Comparison of ENCODE assay signal across 28 cellular contexts in genomic region chr11:85768473-85769146, GRCh38. TPM values are rescaled to one million over a fixed set of nuclear protein-coding genes. Genes with fewer than 3 reads are reported as not detected.
DNase-seq lines count a peak whose midpoint lies in the region; ATAC-seq lines count a peak whose summit lies in the region.
"Had no signal": no experiment of that assay in that cellular context is flagged by ENCODE, and none has a peak within 500 bp of the region (broad histone marks: within the 10 kb centered on the region; RNA-seq: fewer than 3 reads in every experiment).

No MANE protein-coding gene starts in this region.

- H3K4me1 Mint-ChIP-seq in activated T-cell treated with anti-CD3 and anti-CD28 coated beads, Interleukin-2, amount 50 U/mL, for 72 hours (ENCODE audit: low read depth) = peaks cover 61% of the 10 kb centered on the region
- peaks cover 28% of the 10 kb centered on the region for H3K4me1 Mint-ChIP-seq in activated T-helper 17 cell treated with anti-CD3 and anti-CD28 coated beads, Interleukin-2, amount 50 U/mL, for 72 hours
- H3K4me1 Mint-ChIP-seq in stimulated activated effector memory CD8-positive, alpha-beta T cell treated with anti-CD3 and anti-CD28 coated beads, Interleukin-12 subunit alpha, Interleukin-12 subunit beta, amount 100 ng/mL, for 72 hours = peaks cover 69% of the 10 kb centered on the region
- H3K4me1 Mint-ChIP-seq: stimulated activated naive B cell treated with anti-CD40 and anti-IgM and Interleukin-4, amounts not matched to agents 10 μg/mL and 1 μg/mL and 100 μg/mL, for 72 hours had no signal

- H3K27ac Mint-ChIP-seq in activated T-cell treated with anti-CD3 and anti-CD28 coated beads, Interleukin-2, amount 50 U/mL, for 72 hours = peak overlapping the region; percentile 78
- peak overlapping the region; percentile 32 for H3K27ac Mint-ChIP-seq in activated T-helper 17 cell treated with anti-CD3 and anti-CD28 coated beads, Interleukin-2, amount 50 U/mL, for 72 hours
- peak overlapping the region; percentile 1 for H3K27ac Mint-ChIP-seq in stimulated activated effector memory CD8-positive, alpha-beta T cell treated with anti-CD3 and anti-CD28 coated beads, Interleukin-12 subunit alpha, Interleukin-12 subunit beta, amount 100 ng/mL, for 72 hours
- H3K27ac Mint-ChIP-seq: activated naive CD4-positive, alpha-beta T cell treated with anti-CD3 and anti-CD28 coated beads, Interleukin-2, amount 50 U/mL, for 24 hours; stimulated activated naive B cell treated with anti-CD40 and anti-IgM and Interleukin-4, amounts not matched to agents 10 μg/mL and 1 μg/mL and 100 μg/mL, for 72 hours had no signal

- peaks cover 2% of the 10 kb centered on the region for H3K4me1 ChIP-seq in right cardiac atrium (ENCODE audit: control insufficient read depth, insufficient read depth, low read length)
- H3K4me1 ChIP-seq: esophagus squamous epithelium, pancreas had no signal

- ATAC-seq in activated T-cell treated with anti-CD3 and anti-CD28 coated beads, Interleukin-2, amount 50 U/mL, for 72 hours (replicated peaks in 1 of 2) = peak; percentile 89 to 92
- ATAC-seq in HG02623 (IDR thresholded peaks at IDR 0.05; ENCODE audit: unreplicated experiment) = peak; percentile 43
- peak; percentile 93 for ATAC-seq in activated T-helper 17 cell treated with anti-CD3 and anti-CD28 coated beads, Interleukin-2, amount 50 U/mL, for 72 hours (replicated peaks)
- peak; percentile 90 for ATAC-seq in stimulated activated effector memory CD8-positive, alpha-beta T cell treated with anti-CD3 and anti-CD28 coated beads, Interleukin-12 subunit alpha, Interleukin-12 subunit beta, amount 100 ng/mL, for 72 hours
- no peak for ATAC-seq in right cardiac atrium
- ATAC-seq: HCT116, mucosa of descending colon, pancreas had no signal

- no peaks in the 10 kb centered on the region for H3K27me3 ChIP-seq in right cardiac atrium (ENCODE audit: control insufficient read depth, insufficient read depth)
- H3K27me3 ChIP-seq: ascending aorta, esophagus squamous epithelium, pancreas, Peyer's patch, testis had no signal

- peaks cover 8% of the 10 kb centered on the region for H3K27me3 Mint-ChIP-seq in activated T-cell treated with anti-CD3 and anti-CD28 coated beads, Interleukin-2, amount 50 U/mL, for 72 hours (ENCODE audit: low read depth)
- H3K27me3 Mint-ChIP-seq in activated T-helper 17 cell treated with anti-CD3 and anti-CD28 coated beads, Interleukin-2, amount 50 U/mL, for 72 hours = no peaks in the 10 kb centered on the region
- H3K27me3 Mint-ChIP-seq: activated naive CD4-positive, alpha-beta T cell treated with anti-CD3 and anti-CD28 coated beads, Interleukin-2, amount 50 U/mL, for 24 hours; stimulated activated naive B cell treated with anti-CD40 and anti-IgM and Interleukin-4, amounts not matched to agents 10 μg/mL and 1 μg/mL and 100 μg/mL, for 72 hours had no signal

- peak overlapping the region; percentile 51 to 68 for H3K4me3 Mint-ChIP-seq in activated T-cell treated with anti-CD3 and anti-CD28 coated beads, Interleukin-2, amount 50 U/mL, for 72 hours
- peak overlapping the region; percentile 40 for H3K4me3 Mint-ChIP-seq in activated T-helper 17 cell treated with anti-CD3 and anti-CD28 coated beads, Interleukin-2, amount 50 U/mL, for 72 hours
- peak overlapping the region; percentile 43 for H3K4me3 Mint-ChIP-seq in stimulated activated effector memory CD8-positive, alpha-beta T cell treated with anti-CD3 and anti-CD28 coated beads, Interleukin-12 subunit alpha, Interleukin-12 subunit beta, amount 100 ng/mL, for 72 hours
- H3K4me3 Mint-ChIP-seq: activated naive CD4-positive, alpha-beta T cell treated with anti-CD3 and anti-CD28 coated beads, Interleukin-2, amount 50 U/mL, for 24 hours; stimulated activated naive B cell treated with anti-CD40 and anti-IgM and Interleukin-4, amounts not matched to agents 10 μg/mL and 1 μg/mL and 100 μg/mL, for 72 hours had no signal

- H3K36me3 Mint-ChIP-seq in activated T-cell treated with anti-CD3 and anti-CD28 coated beads, Interleukin-2, amount 50 U/mL, for 72 hours (ENCODE audit: insufficient read depth in 2 of 2) = peaks cover 2 to 6% of the 10 kb centered on the region in 2 donors
- H3K36me3 Mint-ChIP-seq in activated T-helper 17 cell treated with anti-CD3 and anti-CD28 coated beads, Interleukin-2, amount 50 U/mL, for 72 hours (ENCODE audit: low read depth) = no peaks in the 10 kb centered on the region
- H3K36me3 Mint-ChIP-seq in stimulated activated effector memory CD8-positive, alpha-beta T cell treated with anti-CD3 and anti-CD28 coated beads, Interleukin-12 subunit alpha, Interleukin-12 subunit beta, amount 100 ng/mL, for 72 hours = peaks cover 2% of the 10 kb centered on the region
- H3K36me3 Mint-ChIP-seq: stimulated activated naive B cell treated with anti-CD40 and anti-IgM and Interleukin-4, amounts not matched to agents 10 μg/mL and 1 μg/mL and 100 μg/mL, for 72 hours had no signal

- H3K4me3 ChIP-seq in right cardiac atrium (ENCODE audit: low read length) = no peak overlapping the region
- H3K4me3 ChIP-seq: ascending aorta, esophagus squamous epithelium, lung, mucosa of descending colon, pancreas, Peyer's patch, testis had no signal

- WGBS in right cardiac atrium = 96% methylated on average over 1 of the region's 1 CpG

- H3K27ac ChIP-seq in right cardiac atrium (ENCODE audit: low read length) = no peak overlapping the region
- H3K27ac ChIP-seq: ascending aorta, pancreas, Peyer's patch, testis had no signal

- peak in 1 of 2 donors; percentile 34 for DNase-seq in activated T-cell treated with anti-CD3 and anti-CD28 coated beads, Interleukin-2, amount 50 U/mL, for 72 hours
- no peak for DNase-seq in activated T-cell treated with anti-CD3 and anti-CD28 coated beads for 4 hours
- DNase-seq in stimulated activated effector memory CD8-positive, alpha-beta T cell treated with anti-CD3 and anti-CD28 coated beads, Interleukin-12 subunit alpha, Interleukin-12 subunit beta, amount 100 ng/mL, for 72 hours (ENCODE audit: low spot score in 2 of 2) = no peak
- no peak for DNase-seq in NCI-H345 (lab: John Stamatoyannopoulos, UW)
- no peak for DNase-seq in Ammon's horn (ENCODE audit: low spot score)
- DNase-seq in right cardiac atrium = no peak
- DNase-seq: ACHN; activated CD4-positive, alpha-beta T cell treated with anti-CD3 and anti-CD28 coated beads, Interleukin-2, amount 50 U/mL, for 4 hours; caudate nucleus; DMS153; esophagus squamous epithelium; foreskin melanocyte; mucosa of descending colon; NCI-H1092 treated with DMSO at 0.1 percent for 48 hours; NCI-H187 treated with DMSO at 0.1 percent for 48 hours; pancreas; Peyer's patch; retina; stimulated activated CD4-positive, alpha-beta T cell treated with anti-CD3 and anti-CD28 coated beads, Interleukin-4, amount 100 ng/mL, for 1 hour; stimulated activated naive B cell treated with anti-CD40 and anti-IgM and Interleukin-4, amounts not matched to agents 10 μg/mL and 1 μg/mL and 100 μg/mL, for 72 hours; SW 1271; testis had no signal

- intact Hi-C loops in right cardiac atrium (cut with DNase I) = no loop called here

- no peaks in the 10 kb centered on the region for H3K9me3 ChIP-seq in right cardiac atrium (ENCODE audit: control insufficient read depth, low read length)
- H3K9me3 ChIP-seq: ascending aorta, esophagus squamous epithelium, mucosa of descending colon, pancreas, Peyer's patch, testis had no signal

- peaks cover 0 to 4% of the 10 kb centered on the region in 2 donors for H3K9me3 Mint-ChIP-seq in activated T-cell treated with anti-CD3 and anti-CD28 coated beads, Interleukin-2, amount 50 U/mL, for 72 hours
- no peaks in the 10 kb centered on the region for H3K9me3 Mint-ChIP-seq in activated T-helper 17 cell treated with anti-CD3 and anti-CD28 coated beads, Interleukin-2, amount 50 U/mL, for 72 hours
- H3K9me3 Mint-ChIP-seq in stimulated activated effector memory CD8-positive, alpha-beta T cell treated with anti-CD3 and anti-CD28 coated beads, Interleukin-12 subunit alpha, Interleukin-12 subunit beta, amount 100 ng/mL, for 72 hours = peaks cover 5% of the 10 kb centered on the region
- H3K9me3 Mint-ChIP-seq: stimulated activated naive B cell treated with anti-CD40 and anti-IgM and Interleukin-4, amounts not matched to agents 10 μg/mL and 1 μg/mL and 100 μg/mL, for 72 hours had no signal

RNA-seq across cellular contexts. Expression of gene SYTL2, which starts 42.3 kb away (rescaled TPM):
- total RNA-seq in activated T-cell treated with anti-CD3 and anti-CD28 coated beads, Interleukin-2, amount 50 U/mL, for 72 hours = 10 to 100 TPM; 34.4 to 40.1 TPM
- 10 to 100 TPM; 10.5 to 12.1 TPM for total RNA-seq in activated T-helper 17 cell treated with anti-CD3 and anti-CD28 coated beads, Interleukin-2, amount 50 U/mL, for 72 hours
- 1 to 10 TPM; 4.3 to 7.3 (median 6.3) TPM for total RNA-seq in right cardiac atrium
- polyA plus RNA-seq in right cardiac atrium = 5.1 TPM

Comparison
In these comparisons a context has a peak if more than half of its experiments do, and no peak if none do; other contexts are left out.
1. ATAC-seq: peak in activated T-cell treated with anti-CD3 and anti-CD28 coated beads, Interleukin-2, amount 50 U/mL, for 72 hours (2 of 2), HG02623 (single experiment), activated T-helper 17 cell treated with anti-CD3 and anti-CD28 coated beads, Interleukin-2, amount 50 U/mL, for 72 hours (single experiment) and stimulated activated effector memory CD8-positive, alpha-beta T cell treated with anti-CD3 and anti-CD28 coated beads, Interleukin-12 subunit alpha, Interleukin-12 subunit beta, amount 100 ng/mL, for 72 hours (single experiment); none in right cardiac atrium (0 of 2).
2. H3K27ac Mint-ChIP-seq: peak in every context shown above with its lines; median percentile 78 in activated T-cell treated with anti-CD3 and anti-CD28 coated beads, Interleukin-2, amount 50 U/mL, for 72 hours; 32 in activated T-helper 17 cell treated with anti-CD3 and anti-CD28 coated beads, Interleukin-2, amount 50 U/mL, for 72 hours; 1 in stimulated activated effector memory CD8-positive, alpha-beta T cell treated with anti-CD3 and anti-CD28 coated beads, Interleukin-12 subunit alpha, Interleukin-12 subunit beta, amount 100 ng/mL, for 72 hours.
3. Peak in every context shown above with its lines, with median percentiles within 50 percentile points of each other: H3K4me3 Mint-ChIP-seq.